Comparison of ENCODE assay signal across 28 cellular contexts in genomic region chr2:239884051-239884405, GRCh38.
"Had no signal": no experiment of that assay in that cellular context is flagged by ENCODE, and none has a peak within 500 bp of the region (broad histone marks: within the 10 kb centered on the region; RNA-seq: fewer than 3 reads in every experiment).

No MANE protein-coding gene starts in this region.

- ATAC-seq: foreskin keratinocyte; pancreas; psoas muscle; stimulated activated memory B cell treated with anti-CD40 and anti-IgM and Interleukin-4, amounts not matched to agents 10 μg/mL and 1 μg/mL and 100 μg/mL, for 72 hours; stimulated activated naive CD8-positive, alpha-beta T cell treated with anti-CD3 and anti-CD28 coated beads, Interleukin-15, amount 100 ng/mL, for 72 hours had no signal

- H3K4me3 Mint-ChIP-seq: activated T-helper 1 cell treated with anti-CD3 and anti-CD28 coated beads, Interleukin-12 subunit alpha, Interleukin-12 subunit beta, Interleukin-2, Interleukin-4 antibody, amounts not matched to agents 30 ng/mL and 10 ng/mL and 1 ng/mL, durations not matched to agents 14 hours and 24 hours and 36 hours; dendritic cell treated with granulocyte-macrophage colony-stimulating factor and Interleukin-4, amounts not matched to agents 40 ng/mL and 50 ng/mL, for 4 days; naive B cell; nephron progenitor cell; stimulated activated memory B cell treated with anti-CD40 and anti-IgM and Interleukin-4, amounts not matched to agents 10 μg/mL and 1 μg/mL and 100 μg/mL, for 72 hours; stimulated activated naive CD8-positive, alpha-beta T cell treated with anti-CD3 and anti-CD28 coated beads, Interleukin-15, amount 100 ng/mL, for 72 hours; T-helper 1 cell treated with Interleukin-12 subunit alpha and Interleukin-12 subunit beta and Interleukin-4 antibody, amounts not matched to agents 30 μg/mL and 1 μg/mL, for 36 hours had no signal

- H3K4me3 ChIP-seq: esophagus muscularis mucosa, left ventricle myocardium inferior, pancreas, psoas muscle, SK-N-MC, smooth muscle cell, upper lobe of left lung had no signal

- H3K27ac ChIP-seq: brain microvascular endothelial cell, esophagus muscularis mucosa, foreskin keratinocyte, left ventricle myocardium inferior, pancreas, psoas muscle, SK-N-MC, upper lobe of left lung, VCaP had no signal

- H3K27me3 ChIP-seq: brain microvascular endothelial cell, esophagus muscularis mucosa, pancreas, upper lobe of left lung had no signal

- H3K4me1 ChIP-seq: foreskin keratinocyte, pancreas had no signal

- H3K36me3 ChIP-seq: brain microvascular endothelial cell, esophagus muscularis mucosa, left ventricle myocardium inferior, pancreas, upper lobe of left lung had no signal

- H3K4me1 Mint-ChIP-seq: naive B cell; stimulated activated naive CD8-positive, alpha-beta T cell treated with anti-CD3 and anti-CD28 coated beads, Interleukin-15, amount 100 ng/mL, for 72 hours had no signal

- DNase-seq: activated CD4-positive, alpha-beta T cell treated with anti-CD3 and anti-CD28 coated beads for 4 hours; activated CD4-positive, alpha-beta T cell treated with anti-CD3 and anti-CD28 coated beads, Interleukin-2, amount 50 U/mL, for 4 hours; activated gamma-delta T cell treated with Interleukin-2 at 50 U/mL for 16 hours; activated naive CD4-positive, alpha-beta T cell treated with anti-CD3 and anti-CD28 coated beads, Interleukin-2, amount 50 U/mL, for 16 hours; activated T-cell treated with anti-CD3 and anti-CD28 coated beads for 4 hours; amniotic stem cell; brain microvascular endothelial cell; foreskin keratinocyte; left ventricle myocardium inferior; naive B cell; nephron progenitor cell; pancreas; psoas muscle; stimulated activated CD4-positive, alpha-beta T cell treated with anti-CD3 and anti-CD28 coated beads, Interleukin-1b, Interleukin-23, amount 100 ng/mL, for 48 hours; stimulated activated CD4-positive, alpha-beta T cell treated with anti-CD3 and anti-CD28 coated beads, Interleukin-4, amount 100 ng/mL, for 4 hours; stimulated activated CD8-positive, alpha-beta memory T cell treated with anti-CD3 and anti-CD28 coated beads, Interleukin-4, amount 100 ng/mL, for 48 hours; stimulated activated naive CD8-positive, alpha-beta T cell treated with anti-CD3 and anti-CD28 coated beads, Interleukin-15, amount 100 ng/mL, for 72 hours; substantia nigra; T-helper 9 cell had no signal

- H3K27ac Mint-ChIP-seq: activated T-helper 1 cell treated with anti-CD3 and anti-CD28 coated beads, Interleukin-12 subunit alpha, Interleukin-12 subunit beta, Interleukin-2, Interleukin-4 antibody, amounts not matched to agents 30 ng/mL and 10 ng/mL and 1 ng/mL, durations not matched to agents 14 hours and 24 hours and 36 hours; dendritic cell treated with granulocyte-macrophage colony-stimulating factor and Interleukin-4, amounts not matched to agents 40 ng/mL and 50 ng/mL, for 4 days; naive B cell; nephron progenitor cell; stimulated activated memory B cell treated with anti-CD40 and anti-IgM and Interleukin-4, amounts not matched to agents 10 μg/mL and 1 μg/mL and 100 μg/mL, for 72 hours; stimulated activated naive CD8-positive, alpha-beta T cell treated with anti-CD3 and anti-CD28 coated beads, Interleukin-15, amount 100 ng/mL, for 72 hours; T-helper 1 cell treated with Interleukin-12 subunit alpha and Interleukin-12 subunit beta and Interleukin-4 antibody, amounts not matched to agents 30 μg/mL and 1 μg/mL, for 36 hours had no signal
